In genomic region chr6:43308101-43308989, GRCh38 we compare ENCODE assay signal across 9 cellular contexts. TPM values are rescaled to one million over a fixed set of nuclear protein-coding genes. Genes with fewer than 3 reads are reported as not detected.
DNase-seq lines count a peak whose midpoint lies in the region; ATAC-seq lines count a peak whose summit lies in the region.
"Had no signal": no experiment of that assay in that cellular context is flagged by ENCODE, and none has a peak within 500 bp of the region (broad histone marks: within the 10 kb centered on the region; RNA-seq: fewer than 3 reads in every experiment).

Gene CRIP3 (minus strand): TSS chr6:43308826. CDS start chr6:43308792, 34 bp downstream.

- DNase-seq in NCI-H82 (lab: John Stamatoyannopoulos, UW) (peak; percentile 51), NCI-H82 treated with DMSO at 0.1 percent for 48 hours (lab: John Stamatoyannopoulos, UW; ENCODE audit: unreplicated experiment) (no peak), Karpas-422 (peak; percentile 87), medulla oblongata (ENCODE audit: extremely low spot score) (no peak)
- peak; percentile 64 for DNase-seq in activated CD4-positive, alpha-beta T cell treated with anti-CD3 and anti-CD28 coated beads for 48 hours
- DNase-seq in effector memory CD8-positive, alpha-beta T cell: peak; percentile 14 to 26 (median 25)
- peak; percentile 63 for DNase-seq in stimulated activated naive CD8-positive, alpha-beta T cell treated with anti-CD3 and anti-CD28 coated beads, Interleukin-15, Interleukin-2, amounts not matched to agents 100 U/mL and 50 U/mL, for 24 hours

- H3K36me3 ChIP-seq in Karpas-422 (ENCODE audit: insufficient read depth, low read length): no peaks in the 10 kb centered on the region

- H3K27ac Mint-ChIP-seq in effector memory CD8-positive, alpha-beta T cell: peak within 1 kb of the TSS in 1 of 2 donors; percentile 87

- H3K9me3 Mint-ChIP-seq in effector memory CD8-positive, alpha-beta T cell: no peaks in the 10 kb centered on the region

- peak within 1 kb of the TSS; percentile 38; the same call in 1 of the 2 replicates for H3K27ac ChIP-seq in Karpas-422 (ENCODE audit: low read length)

- H3K27me3 Mint-ChIP-seq in effector memory CD8-positive, alpha-beta T cell: peaks cover 5 to 17% of the 10 kb centered on the region in 2 donors

- no peaks in the 10 kb centered on the region for H3K9me2 ChIP-seq in Karpas-422 (replicated peaks; ENCODE audit: insufficient read depth, low read length)

- H3K27me3 ChIP-seq in Karpas-422 (ENCODE audit: low read length): no peaks in the 10 kb centered on the region
- H3K27me3 ChIP-seq in mononuclear cell (ENCODE audit: insufficient read depth, low read length): no peaks in the 10 kb centered on the region

- H3K9ac ChIP-seq in Karpas-422 (ENCODE audit: low read length): peak within 1 kb of the TSS; percentile 71

- H3K9me3 ChIP-seq in Karpas-422 (ENCODE audit: low read length): no peaks in the 10 kb centered on the region
- H3K9me3 ChIP-seq in mononuclear cell (ENCODE audit: low read depth, low read length): no peaks in the 10 kb centered on the region

- H3K36me3 Mint-ChIP-seq in effector memory CD8-positive, alpha-beta T cell (ENCODE audit: insufficient read depth): no peaks in the 10 kb centered on the region

- H2AFZ ChIP-seq in Karpas-422 (ENCODE audit: low read length): peak within 1 kb of the TSS; percentile 89

- H3K4me1 ChIP-seq in Karpas-422 (ENCODE audit: low read length): peaks cover 43% of the 10 kb centered on the region
- peaks cover 52% of the 10 kb centered on the region for H3K4me1 ChIP-seq in mononuclear cell (ENCODE audit: insufficient read depth, low read length)

- 0 out of 2 replicates have a peak, but pooled peaks cover 3% of the 10 kb centered on the region for H4K20me1 ChIP-seq in Karpas-422 (ENCODE audit: insufficient read depth, low read depth, low read length)

- no peaks in the 10 kb centered on the region for H3K79me2 ChIP-seq in Karpas-422 (ENCODE audit: low read length)

- H3K4me2 ChIP-seq in Karpas-422 (ENCODE audit: low read depth, low read length, poor library complexity, severe bottlenecking): peak within 1 kb of the TSS; percentile 83

- ATAC-seq in effector memory CD8-positive, alpha-beta T cell (replicated peaks): peak; percentile 85
- peak; percentile 72 for ATAC-seq in stimulated activated naive CD8-positive, alpha-beta T cell treated with anti-CD3 and anti-CD28 coated beads, Interleukin-15, Interleukin-2, amounts not matched to agents 100 U/mL and 50 U/mL, for 24 hours

- H3K4me3 Mint-ChIP-seq in effector memory CD8-positive, alpha-beta T cell: peak within 1 kb of the TSS; percentile 74

- H3K4me1 Mint-ChIP-seq in effector memory CD8-positive, alpha-beta T cell (ENCODE audit: low read depth in 2 of 2): peaks cover 6 to 7% of the 10 kb centered on the region in 2 donors

- H3K4me3 ChIP-seq in Karpas-422 (ENCODE audit: low read length) (peak within 1 kb of the TSS; percentile 72), mononuclear cell (ENCODE audit: low read length) (peak within 1 kb of the TSS; percentile 14)

RNA-seq across cellular contexts. Expression of gene CRIP3, which starts in this region (rescaled TPM):
- 55.0 and 56.8 TPM in 2 replicates for total RNA-seq in Karpas-422 (2014; rRNA removed; shearing (Covaris generic); ENCODE audit: low replicate concordance)
- total RNA-seq in mononuclear cell: 0.84 TPM
- total RNA-seq: pulmonary artery endothelial cell had no signal

Comparison
In these comparisons a context has a peak if more than half of its experiments do, and no peak if none do; other contexts are left out.
1. RNA of gene CRIP3 (total RNA-seq): 55.0 to 56.8 TPM in Karpas-422; 0.84 TPM in mononuclear cell (single experiment); every median in the first group is over 10 times any median in the second.
2. DNase-seq: peak in NCI-H82 (single experiment), Karpas-422 (single experiment), activated CD4-positive, alpha-beta T cell treated with anti-CD3 and anti-CD28 coated beads for 48 hours (single experiment), effector memory CD8-positive, alpha-beta T cell (3 of 3) and stimulated activated naive CD8-positive, alpha-beta T cell treated with anti-CD3 and anti-CD28 coated beads, Interleukin-15, Interleukin-2, amounts not matched to agents 100 U/mL and 50 U/mL, for 24 hours (single experiment); none in NCI-H82 treated with DMSO at 0.1 percent for 48 hours (single experiment) and medulla oblongata (single experiment).